Comparison of ENCODE assay signal across 20 cellular contexts in the genomic region with DNA sequence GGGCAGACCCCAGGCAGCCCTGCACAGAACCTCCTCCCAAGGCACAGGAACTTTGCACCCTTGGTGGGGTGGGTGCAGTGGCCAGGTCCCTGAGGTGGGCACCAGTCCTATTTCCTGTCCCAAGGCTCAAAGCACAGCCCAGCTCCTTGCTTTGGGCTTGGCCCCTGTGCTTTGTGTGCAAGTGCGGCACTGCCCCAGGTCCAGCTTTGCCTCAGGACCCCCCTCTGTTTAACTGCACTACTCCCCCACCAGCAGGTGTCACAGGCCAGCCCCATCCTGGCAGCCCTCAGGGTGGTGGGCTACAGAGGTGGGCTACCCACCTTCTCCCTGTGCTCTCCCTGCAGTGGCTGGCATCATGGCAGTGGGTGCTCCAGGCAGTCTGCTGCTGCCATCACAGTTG.
DNase-seq lines count a peak whose midpoint lies in the region; ATAC-seq and TF ChIP-seq lines count a peak whose summit lies in the region.
"Had no signal": no experiment of that assay in that cellular context is flagged by ENCODE, and none has a peak within 500 bp of the region (broad histone marks: within the 10 kb centered on the region; RNA-seq: fewer than 3 reads in every experiment).

No MANE protein-coding gene starts in this region.

- H3K4me1 ChIP-seq in osteoblast (ENCODE audit: insufficient read depth, low read length) (no peaks in the 10 kb centered on the region), upper lobe of left lung (no peaks in the 10 kb centered on the region), left ventricle myocardium inferior (no peaks in the 10 kb centered on the region)
- H3K4me1 ChIP-seq: A549 had no signal

- H3K36me3 ChIP-seq in osteoblast (ENCODE audit: insufficient read depth, low read length): no peaks in the 10 kb centered on the region
- no peaks in the 10 kb centered on the region for H3K36me3 ChIP-seq in upper lobe of left lung
- no peaks in the 10 kb centered on the region for H3K36me3 ChIP-seq in left ventricle myocardium inferior

- H3K27me3 Mint-ChIP-seq in chondrocyte (ENCODE audit: low read depth): no peaks in the 10 kb centered on the region
- H3K27me3 Mint-ChIP-seq: CD4-positive, alpha-beta memory T cell had no signal

- H3K9me3 Mint-ChIP-seq in chondrocyte (ENCODE audit: low read depth): no peaks in the 10 kb centered on the region

- ATAC-seq in upper lobe of left lung (ENCODE audit: low FRiP score in 2 of 2): peak; percentile 20 to 39
- ATAC-seq in GM21526 (IDR thresholded peaks at IDR 0.05; ENCODE audit: low FRiP score, unreplicated experiment): no peak
- ATAC-seq in SK-N-SH treated with all-trans-retinoic acid at 6 μM for 48 hours: no peak
- ATAC-seq: A549 had no signal

- no peaks in the 10 kb centered on the region for H4K20me1 ChIP-seq in osteoblast (ENCODE audit: insufficient read depth, low read length)

- H2AFZ ChIP-seq in osteoblast (ENCODE audit: low read length): no peak overlapping the region
- H2AFZ ChIP-seq: GM23248 had no signal

- H3K4me3 ChIP-seq in osteoblast (ENCODE audit: insufficient read depth, low read length) (no peak overlapping the region), upper lobe of left lung (no peak overlapping the region), left ventricle myocardium inferior (no peak overlapping the region)
- H3K4me3 ChIP-seq: A549, GM23248 had no signal

- intact Hi-C loops in left ventricle myocardium inferior (cut with micrococcal nuclease): no loop called here

- no peaks in the 10 kb centered on the region for H3K4me1 Mint-ChIP-seq in chondrocyte (ENCODE audit: low read depth)
- H3K4me1 Mint-ChIP-seq: CD4-positive, alpha-beta memory T cell had no signal

- H3K79me2 ChIP-seq in osteoblast (ENCODE audit: insufficient read depth, low read length): no peaks in the 10 kb centered on the region

- no peak for TF ChIP-seq EP300 in upper lobe of left lung (IDR thresholded peaks at IDR 0.05)

- peak; percentile 43 for DNase-seq in chondrocyte (ENCODE audit: low spot score)
- DNase-seq in osteoblast (ENCODE audit: insufficient read length, low spot score, missing footprints): peak; percentile 13
- DNase-seq in upper lobe of left lung: peak in 1 of 2 donors; percentile 27
- no peak for DNase-seq in DMS53 treated with DMSO at 0.1 percent for 48 hours (lab: John Stamatoyannopoulos, UW; ENCODE audit: unreplicated experiment)
- no peak for DNase-seq in left ventricle myocardium inferior
- DNase-seq: 8988T, ACHN, AML-193, C1 segment of cervical spinal cord, Calu3, COR-L47, DMS53, DND-41, GM23248, H7, HCEC 1CT had no signal

- H3K9me3 ChIP-seq in osteoblast (ENCODE audit: low read depth, low read length) (no peaks in the 10 kb centered on the region), upper lobe of left lung (no peaks in the 10 kb centered on the region), left ventricle myocardium inferior (replicated peaks) (no peaks in the 10 kb centered on the region)
- H3K9me3 ChIP-seq: A549 had no signal

- no peak overlapping the region for H3K27ac Mint-ChIP-seq in chondrocyte (ENCODE audit: unreplicated experiment)
- H3K27ac Mint-ChIP-seq: CD4-positive, alpha-beta memory T cell had no signal

- H3K4me2 ChIP-seq in osteoblast (ENCODE audit: insufficient read depth, low read length): no peak overlapping the region
- H3K4me2 ChIP-seq: A549 had no signal

- H3K27ac ChIP-seq in osteoblast (ENCODE audit: low read depth, low read length) (no peak overlapping the region), upper lobe of left lung (no peak overlapping the region), left ventricle myocardium inferior (replicated peaks) (no peak overlapping the region)
- H3K27ac ChIP-seq: A549, GM23248 had no signal

- H3K27me3 ChIP-seq in osteoblast (ENCODE audit: insufficient read depth, low read length) (no peaks in the 10 kb centered on the region), upper lobe of left lung (no peaks in the 10 kb centered on the region), left ventricle myocardium inferior (ENCODE audit: low read depth) (no peaks in the 10 kb centered on the region)

- WGBS in upper lobe of left lung, 2 donors: 100% methylated on average over 1 of the region's 1 CpG; no CpG with 5 or more reads in 1 of the 2 donors

- no peak overlapping the region for H3K4me3 Mint-ChIP-seq in chondrocyte (ENCODE audit: unreplicated experiment)
- H3K4me3 Mint-ChIP-seq: CD4-positive, alpha-beta memory T cell had no signal

- TF ChIP-seq POLR2A in upper lobe of left lung (IDR thresholded peaks at IDR 0.05): no peak

- H3K36me3 Mint-ChIP-seq in chondrocyte (ENCODE audit: low read depth): no peaks in the 10 kb centered on the region
- H3K36me3 Mint-ChIP-seq: CD4-positive, alpha-beta memory T cell had no signal

- TF ChIP-seq CTCF in chondrocyte (IDR thresholded peaks at IDR 0.05): no peak
- no peak for TF ChIP-seq CTCF in osteoblast (IDR thresholded peaks at IDR 0.05; ENCODE audit: extremely low read depth, low read depth, low read length)
- TF ChIP-seq CTCF in upper lobe of left lung (IDR thresholded peaks at IDR 0.05): no peak
- TF ChIP-seq CTCF in left ventricle myocardium inferior (IDR thresholded peaks at IDR 0.05; ENCODE audit: borderline replicate concordance): no peak

TF ChIP-seq in SK-N-SH treated with all-trans-retinoic acid at 6 μM for 48 hours, 23 proteins besides CTCF, POLR2A, EP300 and RAD21:
- no peak for TF ChIP-seq BACH2 (CRISPR knock-in tag; IDR thresholded peaks at IDR 0.05; ENCODE audit: borderline replicate concordance)
- TF ChIP-seq ZNF565 (CRISPR knock-in tag; conservative IDR thresholded peaks at IDR 0.05; ENCODE audit: low read depth): no peak
- TF ChIP-seq, protein P1, sequence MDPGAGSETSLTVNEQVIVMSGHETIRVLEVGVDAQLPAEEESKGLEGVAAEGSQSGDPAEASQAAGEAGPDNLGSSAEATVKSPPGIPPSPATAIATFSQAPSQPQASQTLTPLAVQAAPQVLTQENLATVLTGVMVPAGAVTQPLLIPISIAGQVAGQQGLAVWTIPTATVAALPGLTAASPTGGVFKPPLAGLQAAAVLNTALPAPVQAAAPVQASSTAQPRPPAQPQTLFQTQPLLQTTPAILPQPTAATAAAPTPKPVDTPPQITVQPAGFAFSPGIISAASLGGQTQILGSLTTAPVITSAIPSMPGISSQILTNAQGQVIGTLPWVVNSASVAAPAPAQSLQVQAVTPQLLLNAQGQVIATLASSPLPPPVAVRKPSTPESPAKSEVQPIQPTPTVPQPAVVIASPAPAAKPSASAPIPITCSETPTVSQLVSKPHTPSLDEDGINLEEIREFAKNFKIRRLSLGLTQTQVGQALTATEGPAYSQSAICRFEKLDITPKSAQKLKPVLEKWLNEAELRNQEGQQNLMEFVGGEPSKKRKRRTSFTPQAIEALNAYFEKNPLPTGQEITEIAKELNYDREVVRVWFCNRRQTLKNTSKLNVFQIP (CRISPR knock-in tag; IDR thresholded peaks at IDR 0.05; ENCODE audit: borderline replicate concordance, low read depth): no peak
- TF ChIP-seq ARNTL (CRISPR knock-in tag; IDR thresholded peaks at IDR 0.05; ENCODE audit: borderline replicate concordance, low read depth): no peak
- TF ChIP-seq, protein P2, sequence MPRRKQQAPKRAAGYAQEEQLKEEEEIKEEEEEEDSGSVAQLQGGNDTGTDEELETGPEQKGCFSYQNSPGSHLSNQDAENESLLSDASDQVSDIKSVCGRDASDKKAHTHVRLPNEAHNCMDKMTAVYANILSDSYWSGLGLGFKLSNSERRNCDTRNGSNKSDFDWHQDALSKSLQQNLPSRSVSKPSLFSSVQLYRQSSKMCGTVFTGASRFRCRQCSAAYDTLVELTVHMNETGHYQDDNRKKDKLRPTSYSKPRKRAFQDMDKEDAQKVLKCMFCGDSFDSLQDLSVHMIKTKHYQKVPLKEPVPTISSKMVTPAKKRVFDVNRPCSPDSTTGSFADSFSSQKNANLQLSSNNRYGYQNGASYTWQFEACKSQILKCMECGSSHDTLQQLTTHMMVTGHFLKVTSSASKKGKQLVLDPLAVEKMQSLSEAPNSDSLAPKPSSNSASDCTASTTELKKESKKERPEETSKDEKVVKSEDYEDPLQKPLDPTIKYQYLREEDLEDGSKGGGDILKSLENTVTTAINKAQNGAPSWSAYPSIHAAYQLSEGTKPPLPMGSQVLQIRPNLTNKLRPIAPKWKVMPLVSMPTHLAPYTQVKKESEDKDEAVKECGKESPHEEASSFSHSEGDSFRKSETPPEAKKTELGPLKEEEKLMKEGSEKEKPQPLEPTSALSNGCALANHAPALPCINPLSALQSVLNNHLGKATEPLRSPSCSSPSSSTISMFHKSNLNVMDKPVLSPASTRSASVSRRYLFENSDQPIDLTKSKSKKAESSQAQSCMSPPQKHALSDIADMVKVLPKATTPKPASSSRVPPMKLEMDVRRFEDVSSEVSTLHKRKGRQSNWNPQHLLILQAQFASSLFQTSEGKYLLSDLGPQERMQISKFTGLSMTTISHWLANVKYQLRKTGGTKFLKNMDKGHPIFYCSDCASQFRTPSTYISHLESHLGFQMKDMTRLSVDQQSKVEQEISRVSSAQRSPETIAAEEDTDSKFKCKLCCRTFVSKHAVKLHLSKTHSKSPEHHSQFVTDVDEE (CRISPR knock-in tag; IDR thresholded peaks at IDR 0.05): no peak
- TF ChIP-seq SNAI2 (CRISPR knock-in tag; IDR thresholded peaks at IDR 0.05): no peak
- TF ChIP-seq OSR1 (CRISPR knock-in tag; IDR thresholded peaks at IDR 0.05): no peak
- TF ChIP-seq, protein P3, sequence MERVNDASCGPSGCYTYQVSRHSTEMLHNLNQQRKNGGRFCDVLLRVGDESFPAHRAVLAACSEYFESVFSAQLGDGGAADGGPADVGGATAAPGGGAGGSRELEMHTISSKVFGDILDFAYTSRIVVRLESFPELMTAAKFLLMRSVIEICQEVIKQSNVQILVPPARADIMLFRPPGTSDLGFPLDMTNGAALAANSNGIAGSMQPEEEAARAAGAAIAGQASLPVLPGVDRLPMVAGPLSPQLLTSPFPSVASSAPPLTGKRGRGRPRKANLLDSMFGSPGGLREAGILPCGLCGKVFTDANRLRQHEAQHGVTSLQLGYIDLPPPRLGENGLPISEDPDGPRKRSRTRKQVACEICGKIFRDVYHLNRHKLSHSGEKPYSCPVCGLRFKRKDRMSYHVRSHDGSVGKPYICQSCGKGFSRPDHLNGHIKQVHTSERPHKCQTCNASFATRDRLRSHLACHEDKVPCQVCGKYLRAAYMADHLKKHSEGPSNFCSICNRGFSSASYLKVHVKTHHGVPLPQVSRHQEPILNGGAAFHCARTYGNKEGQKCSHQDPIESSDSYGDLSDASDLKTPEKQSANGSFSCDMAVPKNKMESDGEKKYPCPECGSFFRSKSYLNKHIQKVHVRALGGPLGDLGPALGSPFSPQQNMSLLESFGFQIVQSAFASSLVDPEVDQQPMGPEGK (CRISPR knock-in tag; IDR thresholded peaks at IDR 0.05; ENCODE audit: borderline replicate concordance): no peak
- TF ChIP-seq PPARA (CRISPR knock-in tag; IDR thresholded peaks at IDR 0.05; ENCODE audit: borderline replicate concordance): no peak

Comparison
In these comparisons a context has a peak if more than half of its experiments do, and no peak if none do; other contexts are left out.
1. DNase-seq: peak in chondrocyte (single experiment) and osteoblast (single experiment); none in DMS53 treated with DMSO at 0.1 percent for 48 hours (single experiment) and left ventricle myocardium inferior (single experiment).
2. ATAC-seq: peak in upper lobe of left lung (2 of 2); none in GM21526 (single experiment) and SK-N-SH treated with all-trans-retinoic acid at 6 μM for 48 hours (single experiment).